27 cellular contexts compared by ENCODE assay signal in genomic region chr1:62597281-62597680, GRCh38. TPM values are rescaled to one million over a fixed set of nuclear protein-coding genes. Genes with fewer than 3 reads are reported as not detected.
"Had no signal": no experiment of that assay in that cellular context is flagged by ENCODE, and none has a peak within 500 bp of the region (broad histone marks: within the 10 kb centered on the region; RNA-seq: fewer than 3 reads in every experiment).

ANGPTL3 (plus strand) TSS chr1:62597520; CDS start chr1:62597567, 47 bp downstream.

- H3K4me1 Mint-ChIP-seq: activated CD4-positive, alpha-beta T cell treated with anti-CD3 and anti-CD28 coated beads, Interleukin-2, amount 10 ng/mL, durations not matched to agents 24 days and 14 days; activated naive CD8-positive, alpha-beta T cell treated with anti-CD3 and anti-CD28 coated beads for 36 hours; T-cell had no signal

- H3K9me3 Mint-ChIP-seq: activated CD4-positive, alpha-beta T cell treated with anti-CD3 and anti-CD28 coated beads, Interleukin-2, amount 10 ng/mL, durations not matched to agents 24 days and 14 days; activated CD8-positive, alpha-beta T cell treated with anti-CD3 and anti-CD28 coated beads for 36 hours; activated naive CD8-positive, alpha-beta T cell treated with anti-CD3 and anti-CD28 coated beads for 36 hours; memory B cell; stimulated activated naive CD8-positive, alpha-beta T cell treated with anti-CD3 and anti-CD28 coated beads, Interleukin-15, Interleukin-2, amounts not matched to agents 100 ng/mL and 50 ng/mL, for 24 hours; T-cell; T-helper 2 cell treated with Interferon-gamma antibody and Interleukin-4, amounts not matched to agents 5 μg/mL and 100 μg/mL, for 36 hours had no signal

- H3K4me3 Mint-ChIP-seq: activated CD4-positive, alpha-beta T cell treated with anti-CD3 and anti-CD28 coated beads, Interleukin-2, amount 10 ng/mL, durations not matched to agents 24 days and 14 days; activated CD8-positive, alpha-beta memory T cell treated with anti-CD3 and anti-CD28 coated beads, Interleukin-2, amount 10 ng/mL, durations not matched to agents 7 days and 5 days; activated CD8-positive, alpha-beta T cell treated with anti-CD3 and anti-CD28 coated beads for 36 hours; activated naive CD8-positive, alpha-beta T cell treated with anti-CD3 and anti-CD28 coated beads for 36 hours; memory B cell; stimulated activated naive CD8-positive, alpha-beta T cell treated with anti-CD3 and anti-CD28 coated beads, Interleukin-15, Interleukin-2, amounts not matched to agents 100 ng/mL and 50 ng/mL, for 24 hours; T-cell; T-helper 2 cell treated with Interferon-gamma antibody and Interleukin-4, amounts not matched to agents 5 μg/mL and 100 μg/mL, for 36 hours had no signal

- H3K36me3 Mint-ChIP-seq: activated CD8-positive, alpha-beta memory T cell treated with anti-CD3 and anti-CD28 coated beads, Interleukin-2, amount 10 ng/mL, durations not matched to agents 7 days and 5 days; activated naive CD8-positive, alpha-beta T cell treated with anti-CD3 and anti-CD28 coated beads for 36 hours had no signal

- ATAC-seq: activated CD4-positive, CD25-positive, alpha-beta regulatory T cell treated with anti-CD3 and anti-CD28 coated beads, Interleukin-2, amount 50 U/mL, for 24 hours; activated CD8-positive, alpha-beta memory T cell treated with anti-CD3 and anti-CD28 coated beads, Interleukin-2, amount 10 ng/mL, durations not matched to agents 7 days and 5 days; activated CD8-positive, alpha-beta T cell treated with anti-CD3 and anti-CD28 coated beads for 36 hours; heart right ventricle; T-cell; upper lobe of right lung had no signal

- DNase-seq: activated CD4-positive, alpha-beta T cell treated with anti-CD3 and anti-CD28 coated beads, Interleukin-2, amount 10 ng/mL, durations not matched to agents 24 days and 14 days; activated CD8-positive, alpha-beta memory T cell treated with anti-CD3 and anti-CD28 coated beads, Interleukin-2, amount 10 ng/mL, durations not matched to agents 7 days and 5 days; activated CD8-positive, alpha-beta T cell treated with anti-CD3 and anti-CD28 coated beads for 36 hours; activated naive CD4-positive, alpha-beta T cell; activated naive CD8-positive, alpha-beta T cell treated with anti-CD3 and anti-CD28 coated beads for 36 hours; cerebellar nuclear complex; erythroblast; foreskin fibroblast; heart right ventricle; kidney glomerular epithelial cell; nucleus accumbens; posterior cingulate gyrus; retina; substantia nigra; T-cell; thyroid gland; upper lobe of right lung had no signal

- H3K27ac Mint-ChIP-seq: activated CD4-positive, alpha-beta T cell treated with anti-CD3 and anti-CD28 coated beads, Interleukin-2, amount 10 ng/mL, durations not matched to agents 24 days and 14 days; activated CD8-positive, alpha-beta memory T cell treated with anti-CD3 and anti-CD28 coated beads, Interleukin-2, amount 10 ng/mL, durations not matched to agents 7 days and 5 days; activated CD8-positive, alpha-beta T cell treated with anti-CD3 and anti-CD28 coated beads for 36 hours; activated naive CD8-positive, alpha-beta T cell treated with anti-CD3 and anti-CD28 coated beads for 36 hours; memory B cell; stimulated activated naive CD8-positive, alpha-beta T cell treated with anti-CD3 and anti-CD28 coated beads, Interleukin-15, Interleukin-2, amounts not matched to agents 100 ng/mL and 50 ng/mL, for 24 hours; T-cell; T-helper 2 cell treated with Interferon-gamma antibody and Interleukin-4, amounts not matched to agents 5 μg/mL and 100 μg/mL, for 36 hours had no signal

- H3K27me3 Mint-ChIP-seq: activated CD4-positive, alpha-beta T cell treated with anti-CD3 and anti-CD28 coated beads, Interleukin-2, amount 10 ng/mL, durations not matched to agents 24 days and 14 days; activated CD8-positive, alpha-beta memory T cell treated with anti-CD3 and anti-CD28 coated beads, Interleukin-2, amount 10 ng/mL, durations not matched to agents 7 days and 5 days; activated CD8-positive, alpha-beta T cell treated with anti-CD3 and anti-CD28 coated beads for 36 hours; activated naive CD8-positive, alpha-beta T cell treated with anti-CD3 and anti-CD28 coated beads for 36 hours; memory B cell; stimulated activated naive CD8-positive, alpha-beta T cell treated with anti-CD3 and anti-CD28 coated beads, Interleukin-15, Interleukin-2, amounts not matched to agents 100 ng/mL and 50 ng/mL, for 24 hours; T-cell had no signal

RNA-seq across cellular contexts. Expression of gene ANGPTL3, which starts in this region (rescaled TPM):
- total RNA-seq: activated CD4-positive, alpha-beta T cell treated with anti-CD3 and anti-CD28 coated beads, Interleukin-2, amount 10 ng/mL, durations not matched to agents 24 days and 14 days; activated CD8-positive, alpha-beta memory T cell treated with anti-CD3 and anti-CD28 coated beads, Interleukin-2, amount 10 ng/mL, durations not matched to agents 7 days and 5 days; activated CD8-positive, alpha-beta T cell treated with anti-CD3 and anti-CD28 coated beads for 36 hours; activated naive CD8-positive, alpha-beta T cell treated with anti-CD3 and anti-CD28 coated beads for 36 hours; astrocyte; bronchial epithelial cell; fibroblast of lung; heart right ventricle; lower leg skin; myocyte; T-cell; thyroid gland; upper lobe of right lung had no signal
- polyA plus RNA-seq: fibroblast of lung, heart right ventricle, neural cell had no signal
